1 cellular context compared by ENCODE assay signal in the genomic region with DNA sequence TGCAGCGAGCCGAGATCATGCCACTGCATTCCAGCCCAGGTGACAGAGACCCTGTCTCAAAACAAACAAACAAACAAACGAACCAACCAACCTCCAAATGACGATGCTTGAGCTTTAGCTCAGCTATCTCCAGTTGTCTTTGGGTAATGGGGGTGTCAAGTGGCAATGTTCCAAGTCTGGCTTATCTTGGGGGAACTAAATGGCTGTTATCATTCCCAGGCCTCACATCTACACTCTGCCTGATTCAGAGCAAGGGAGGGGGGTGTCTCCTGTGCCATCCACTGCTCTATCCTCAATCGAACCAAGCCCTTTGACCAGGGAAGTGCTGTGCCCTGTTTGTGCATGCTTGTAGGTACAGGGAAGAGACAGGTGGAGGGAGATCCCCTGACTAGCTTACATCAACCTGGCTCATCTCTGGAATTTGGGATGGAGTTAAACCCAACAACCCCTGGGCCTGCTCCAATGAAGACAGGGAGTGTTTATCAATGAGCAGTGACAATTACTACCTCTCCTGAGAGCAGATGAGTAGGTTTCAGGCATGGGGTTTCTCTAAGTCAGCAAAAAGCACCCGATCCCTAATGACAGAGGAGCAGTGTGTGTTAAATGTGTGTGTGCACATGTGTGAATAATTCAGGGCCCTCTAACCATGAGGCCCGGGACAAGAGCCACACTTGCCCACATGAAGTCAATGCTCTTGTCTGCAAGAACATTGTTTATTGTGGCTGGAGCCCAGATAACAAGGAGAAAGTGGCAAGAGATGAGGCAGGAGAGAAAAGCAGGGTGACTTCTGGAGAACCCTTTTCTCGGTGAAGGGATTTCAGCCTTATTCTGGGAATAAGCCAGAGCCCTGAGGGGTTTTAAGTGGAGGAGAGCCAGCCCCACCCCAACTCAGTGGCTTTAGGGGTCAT.
A peak's percentile ranks its signal among the peaks of the same experiment; 100 is the strongest.
TF ChIP-seq lines count a peak whose summit lies in the region.

No MANE protein-coding gene starts in this region.

TF ChIP-seq in K562, 482 proteins besides CTCF, POLR2A, EP300 and RAD21 (continued from another document and continues in another):
- TF ChIP-seq, protein P1, sequence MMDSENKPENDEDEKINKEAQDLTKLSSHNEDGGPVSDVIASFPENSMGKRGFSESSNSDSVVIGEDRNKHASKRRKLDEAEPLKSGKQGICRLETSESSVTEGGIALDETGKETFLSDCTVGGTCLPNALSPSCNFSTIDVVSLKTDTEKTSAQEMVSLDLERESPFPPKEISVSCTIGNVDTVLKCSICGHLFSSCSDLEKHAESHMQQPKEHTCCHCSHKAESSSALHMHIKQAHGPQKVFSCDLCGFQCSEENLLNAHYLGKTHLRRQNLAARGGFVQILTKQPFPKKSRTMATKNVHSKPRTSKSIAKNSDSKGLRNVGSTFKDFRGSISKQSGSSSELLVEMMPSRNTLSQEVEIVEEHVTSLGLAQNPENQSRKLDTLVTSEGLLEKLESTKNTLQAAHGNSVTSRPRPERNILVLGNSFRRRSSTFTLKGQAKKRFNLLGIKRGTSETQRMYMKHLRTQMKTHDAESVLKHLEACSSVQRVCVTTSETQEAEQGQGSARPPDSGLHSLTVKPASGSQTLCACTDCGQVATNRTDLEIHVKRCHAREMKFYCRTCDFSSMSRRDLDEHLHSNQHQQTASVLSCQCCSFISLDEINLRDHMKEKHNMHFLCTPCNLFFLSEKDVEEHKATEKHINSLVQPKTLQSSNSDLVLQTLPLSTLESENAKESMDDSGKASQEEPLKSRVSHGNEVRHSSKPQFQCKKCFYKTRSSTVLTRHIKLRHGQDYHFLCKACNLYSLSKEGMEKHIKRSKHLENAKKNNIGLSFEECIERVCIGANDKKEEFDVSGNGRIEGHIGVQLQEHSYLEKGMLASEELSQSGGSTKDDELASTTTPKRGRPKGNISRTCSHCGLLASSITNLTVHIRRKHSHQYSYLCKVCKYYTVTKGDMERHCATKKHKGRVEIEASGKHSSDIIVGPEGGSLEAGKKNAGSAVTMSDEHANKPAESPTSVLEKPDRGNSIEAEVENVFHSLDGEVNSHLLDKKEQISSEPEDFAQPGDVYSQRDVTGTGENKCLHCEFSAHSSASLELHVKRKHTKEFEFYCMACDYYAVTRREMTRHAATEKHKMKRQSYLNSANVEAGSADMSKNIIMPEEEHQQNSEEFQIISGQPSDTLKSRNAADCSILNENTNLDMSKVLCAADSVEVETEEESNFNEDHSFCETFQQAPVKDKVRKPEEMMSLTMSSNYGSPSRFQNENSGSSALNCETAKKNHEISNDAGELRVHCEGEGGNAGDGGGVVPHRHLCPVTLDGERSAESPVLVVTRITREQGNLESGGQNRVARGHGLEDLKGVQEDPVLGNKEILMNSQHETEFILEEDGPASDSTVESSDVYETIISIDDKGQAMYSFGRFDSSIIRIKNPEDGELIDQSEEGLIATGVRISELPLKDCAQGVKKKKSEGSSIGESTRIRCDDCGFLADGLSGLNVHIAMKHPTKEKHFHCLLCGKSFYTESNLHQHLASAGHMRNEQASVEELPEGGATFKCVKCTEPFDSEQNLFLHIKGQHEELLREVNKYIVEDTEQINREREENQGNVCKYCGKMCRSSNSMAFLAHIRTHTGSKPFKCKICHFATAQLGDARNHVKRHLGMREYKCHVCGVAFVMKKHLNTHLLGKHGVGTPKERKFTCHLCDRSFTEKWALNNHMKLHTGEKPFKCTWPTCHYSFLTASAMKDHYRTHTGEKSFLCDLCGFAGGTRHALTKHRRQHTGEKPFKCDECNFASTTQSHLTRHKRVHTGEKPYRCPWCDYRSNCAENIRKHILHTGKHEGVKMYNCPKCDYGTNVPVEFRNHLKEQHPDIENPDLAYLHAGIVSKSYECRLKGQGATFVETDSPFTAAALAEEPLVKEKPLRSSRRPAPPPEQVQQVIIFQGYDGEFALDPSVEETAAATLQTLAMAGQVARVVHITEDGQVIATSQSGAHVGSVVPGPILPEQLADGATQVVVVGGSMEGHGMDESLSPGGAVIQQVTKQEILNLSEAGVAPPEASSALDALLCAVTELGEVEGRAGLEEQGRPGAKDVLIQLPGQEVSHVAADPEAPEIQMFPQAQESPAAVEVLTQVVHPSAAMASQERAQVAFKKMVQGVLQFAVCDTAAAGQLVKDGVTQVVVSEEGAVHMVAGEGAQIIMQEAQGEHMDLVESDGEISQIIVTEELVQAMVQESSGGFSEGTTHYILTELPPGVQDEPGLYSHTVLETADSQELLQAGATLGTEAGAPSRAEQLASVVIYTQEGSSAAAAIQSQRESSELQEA (IDR thresholded peaks at IDR 0.05; ENCODE audit: low read depth) = no peak
- TF ChIP-seq, protein P2, sequence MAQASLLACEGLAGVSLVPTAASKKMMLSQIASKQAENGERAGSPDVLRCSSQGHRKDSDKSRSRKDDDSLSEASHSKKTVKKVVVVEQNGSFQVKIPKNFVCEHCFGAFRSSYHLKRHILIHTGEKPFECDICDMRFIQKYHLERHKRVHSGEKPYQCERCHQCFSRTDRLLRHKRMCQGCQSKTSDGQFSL (CRISPR knock-in tag; IDR thresholded peaks at IDR 0.05) = no peak
- TF ChIP-seq, protein P2 (tag; IDR thresholded peaks at IDR 0.05) = no peak
- TF ChIP-seq MTA2 (IDR thresholded peaks at IDR 0.05; ENCODE audit: low read depth) (peak; percentile 49; the same call in 1 of the 2 replicates), MAFF (IDR thresholded peaks at IDR 0.05; ENCODE audit: low read length) (peak; percentile 47; the same call in 1 of the 2 replicates), NCOA4 (IDR thresholded peaks at IDR 0.05; ENCODE audit: partially characterized antibody) (no peak), SUPT5H (IDR thresholded peaks at IDR 0.05) (no peak), RBM39 (optimal IDR thresholded peaks at IDR 0.05; ENCODE audit: low read depth, low read length) (no peak), ZZZ3 (IDR thresholded peaks at IDR 0.05) (no peak), FOSL1 (tag; conservative IDR thresholded peaks at IDR 0.05) (no peak; the same call in 1 of the 2 replicates), PTTG1 (tag; IDR thresholded peaks at IDR 0.05; ENCODE audit: low read depth) (no peak), OTX1 (CRISPR knock-in tag; IDR thresholded peaks at IDR 0.05) (no peak), EGR1 (conservative IDR thresholded peaks at IDR 0.05) (peak; percentile 28; the same call in 1 of the 2 replicates), ZBTB1 (CRISPR knock-in tag; IDR thresholded peaks at IDR 0.05; ENCODE audit: borderline replicate concordance, low read depth) (no peak), ZNF384 (IDR thresholded peaks at IDR 0.05; ENCODE audit: low read depth, low read length) (no peak), BRD9 (IDR thresholded peaks at IDR 0.05; ENCODE audit: low read depth, partially characterized antibody) (peak; percentile 20), THRAP3 (IDR thresholded peaks at IDR 0.05; ENCODE audit: borderline replicate concordance) (no peak), SMARCE1 (IDR thresholded peaks at IDR 0.05) (0 out of 2 replicates have a peak, but pooled peaks have one; percentile 34), MYBL2 (IDR thresholded peaks at IDR 0.05; ENCODE audit: low read depth) (no peak), MYBL2 (CRISPR knock-in tag; IDR thresholded peaks at IDR 0.05; ENCODE audit: borderline replicate concordance) (no peak), NCOA1 (IDR thresholded peaks at IDR 0.05; ENCODE audit: low read depth) (no peak)
- TF ChIP-seq, protein P3, sequence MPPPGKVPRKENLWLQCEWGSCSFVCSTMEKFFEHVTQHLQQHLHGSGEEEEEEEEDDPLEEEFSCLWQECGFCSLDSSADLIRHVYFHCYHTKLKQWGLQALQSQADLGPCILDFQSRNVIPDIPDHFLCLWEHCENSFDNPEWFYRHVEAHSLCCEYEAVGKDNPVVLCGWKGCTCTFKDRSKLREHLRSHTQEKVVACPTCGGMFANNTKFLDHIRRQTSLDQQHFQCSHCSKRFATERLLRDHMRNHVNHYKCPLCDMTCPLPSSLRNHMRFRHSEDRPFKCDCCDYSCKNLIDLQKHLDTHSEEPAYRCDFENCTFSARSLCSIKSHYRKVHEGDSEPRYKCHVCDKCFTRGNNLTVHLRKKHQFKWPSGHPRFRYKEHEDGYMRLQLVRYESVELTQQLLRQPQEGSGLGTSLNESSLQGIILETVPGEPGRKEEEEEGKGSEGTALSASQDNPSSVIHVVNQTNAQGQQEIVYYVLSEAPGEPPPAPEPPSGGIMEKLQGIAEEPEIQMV (tag; conservative IDR thresholded peaks at IDR 0.05; ENCODE audit: low read depth) = 0 out of 2 replicates have a peak, but pooled peaks have one; percentile 27
- TF ChIP-seq, protein P4, sequence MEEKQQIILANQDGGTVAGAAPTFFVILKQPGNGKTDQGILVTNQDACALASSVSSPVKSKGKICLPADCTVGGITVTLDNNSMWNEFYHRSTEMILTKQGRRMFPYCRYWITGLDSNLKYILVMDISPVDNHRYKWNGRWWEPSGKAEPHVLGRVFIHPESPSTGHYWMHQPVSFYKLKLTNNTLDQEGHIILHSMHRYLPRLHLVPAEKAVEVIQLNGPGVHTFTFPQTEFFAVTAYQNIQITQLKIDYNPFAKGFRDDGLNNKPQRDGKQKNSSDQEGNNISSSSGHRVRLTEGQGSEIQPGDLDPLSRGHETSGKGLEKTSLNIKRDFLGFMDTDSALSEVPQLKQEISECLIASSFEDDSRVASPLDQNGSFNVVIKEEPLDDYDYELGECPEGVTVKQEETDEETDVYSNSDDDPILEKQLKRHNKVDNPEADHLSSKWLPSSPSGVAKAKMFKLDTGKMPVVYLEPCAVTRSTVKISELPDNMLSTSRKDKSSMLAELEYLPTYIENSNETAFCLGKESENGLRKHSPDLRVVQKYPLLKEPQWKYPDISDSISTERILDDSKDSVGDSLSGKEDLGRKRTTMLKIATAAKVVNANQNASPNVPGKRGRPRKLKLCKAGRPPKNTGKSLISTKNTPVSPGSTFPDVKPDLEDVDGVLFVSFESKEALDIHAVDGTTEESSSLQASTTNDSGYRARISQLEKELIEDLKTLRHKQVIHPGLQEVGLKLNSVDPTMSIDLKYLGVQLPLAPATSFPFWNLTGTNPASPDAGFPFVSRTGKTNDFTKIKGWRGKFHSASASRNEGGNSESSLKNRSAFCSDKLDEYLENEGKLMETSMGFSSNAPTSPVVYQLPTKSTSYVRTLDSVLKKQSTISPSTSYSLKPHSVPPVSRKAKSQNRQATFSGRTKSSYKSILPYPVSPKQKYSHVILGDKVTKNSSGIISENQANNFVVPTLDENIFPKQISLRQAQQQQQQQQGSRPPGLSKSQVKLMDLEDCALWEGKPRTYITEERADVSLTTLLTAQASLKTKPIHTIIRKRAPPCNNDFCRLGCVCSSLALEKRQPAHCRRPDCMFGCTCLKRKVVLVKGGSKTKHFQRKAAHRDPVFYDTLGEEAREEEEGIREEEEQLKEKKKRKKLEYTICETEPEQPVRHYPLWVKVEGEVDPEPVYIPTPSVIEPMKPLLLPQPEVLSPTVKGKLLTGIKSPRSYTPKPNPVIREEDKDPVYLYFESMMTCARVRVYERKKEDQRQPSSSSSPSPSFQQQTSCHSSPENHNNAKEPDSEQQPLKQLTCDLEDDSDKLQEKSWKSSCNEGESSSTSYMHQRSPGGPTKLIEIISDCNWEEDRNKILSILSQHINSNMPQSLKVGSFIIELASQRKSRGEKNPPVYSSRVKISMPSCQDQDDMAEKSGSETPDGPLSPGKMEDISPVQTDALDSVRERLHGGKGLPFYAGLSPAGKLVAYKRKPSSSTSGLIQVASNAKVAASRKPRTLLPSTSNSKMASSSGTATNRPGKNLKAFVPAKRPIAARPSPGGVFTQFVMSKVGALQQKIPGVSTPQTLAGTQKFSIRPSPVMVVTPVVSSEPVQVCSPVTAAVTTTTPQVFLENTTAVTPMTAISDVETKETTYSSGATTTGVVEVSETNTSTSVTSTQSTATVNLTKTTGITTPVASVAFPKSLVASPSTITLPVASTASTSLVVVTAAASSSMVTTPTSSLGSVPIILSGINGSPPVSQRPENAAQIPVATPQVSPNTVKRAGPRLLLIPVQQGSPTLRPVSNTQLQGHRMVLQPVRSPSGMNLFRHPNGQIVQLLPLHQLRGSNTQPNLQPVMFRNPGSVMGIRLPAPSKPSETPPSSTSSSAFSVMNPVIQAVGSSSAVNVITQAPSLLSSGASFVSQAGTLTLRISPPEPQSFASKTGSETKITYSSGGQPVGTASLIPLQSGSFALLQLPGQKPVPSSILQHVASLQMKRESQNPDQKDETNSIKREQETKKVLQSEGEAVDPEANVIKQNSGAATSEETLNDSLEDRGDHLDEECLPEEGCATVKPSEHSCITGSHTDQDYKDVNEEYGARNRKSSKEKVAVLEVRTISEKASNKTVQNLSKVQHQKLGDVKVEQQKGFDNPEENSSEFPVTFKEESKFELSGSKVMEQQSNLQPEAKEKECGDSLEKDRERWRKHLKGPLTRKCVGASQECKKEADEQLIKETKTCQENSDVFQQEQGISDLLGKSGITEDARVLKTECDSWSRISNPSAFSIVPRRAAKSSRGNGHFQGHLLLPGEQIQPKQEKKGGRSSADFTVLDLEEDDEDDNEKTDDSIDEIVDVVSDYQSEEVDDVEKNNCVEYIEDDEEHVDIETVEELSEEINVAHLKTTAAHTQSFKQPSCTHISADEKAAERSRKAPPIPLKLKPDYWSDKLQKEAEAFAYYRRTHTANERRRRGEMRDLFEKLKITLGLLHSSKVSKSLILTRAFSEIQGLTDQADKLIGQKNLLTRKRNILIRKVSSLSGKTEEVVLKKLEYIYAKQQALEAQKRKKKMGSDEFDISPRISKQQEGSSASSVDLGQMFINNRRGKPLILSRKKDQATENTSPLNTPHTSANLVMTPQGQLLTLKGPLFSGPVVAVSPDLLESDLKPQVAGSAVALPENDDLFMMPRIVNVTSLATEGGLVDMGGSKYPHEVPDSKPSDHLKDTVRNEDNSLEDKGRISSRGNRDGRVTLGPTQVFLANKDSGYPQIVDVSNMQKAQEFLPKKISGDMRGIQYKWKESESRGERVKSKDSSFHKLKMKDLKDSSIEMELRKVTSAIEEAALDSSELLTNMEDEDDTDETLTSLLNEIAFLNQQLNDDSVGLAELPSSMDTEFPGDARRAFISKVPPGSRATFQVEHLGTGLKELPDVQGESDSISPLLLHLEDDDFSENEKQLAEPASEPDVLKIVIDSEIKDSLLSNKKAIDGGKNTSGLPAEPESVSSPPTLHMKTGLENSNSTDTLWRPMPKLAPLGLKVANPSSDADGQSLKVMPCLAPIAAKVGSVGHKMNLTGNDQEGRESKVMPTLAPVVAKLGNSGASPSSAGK (IDR thresholded peaks at IDR 0.05) = peak; percentile 75
- TF ChIP-seq, protein P5, sequence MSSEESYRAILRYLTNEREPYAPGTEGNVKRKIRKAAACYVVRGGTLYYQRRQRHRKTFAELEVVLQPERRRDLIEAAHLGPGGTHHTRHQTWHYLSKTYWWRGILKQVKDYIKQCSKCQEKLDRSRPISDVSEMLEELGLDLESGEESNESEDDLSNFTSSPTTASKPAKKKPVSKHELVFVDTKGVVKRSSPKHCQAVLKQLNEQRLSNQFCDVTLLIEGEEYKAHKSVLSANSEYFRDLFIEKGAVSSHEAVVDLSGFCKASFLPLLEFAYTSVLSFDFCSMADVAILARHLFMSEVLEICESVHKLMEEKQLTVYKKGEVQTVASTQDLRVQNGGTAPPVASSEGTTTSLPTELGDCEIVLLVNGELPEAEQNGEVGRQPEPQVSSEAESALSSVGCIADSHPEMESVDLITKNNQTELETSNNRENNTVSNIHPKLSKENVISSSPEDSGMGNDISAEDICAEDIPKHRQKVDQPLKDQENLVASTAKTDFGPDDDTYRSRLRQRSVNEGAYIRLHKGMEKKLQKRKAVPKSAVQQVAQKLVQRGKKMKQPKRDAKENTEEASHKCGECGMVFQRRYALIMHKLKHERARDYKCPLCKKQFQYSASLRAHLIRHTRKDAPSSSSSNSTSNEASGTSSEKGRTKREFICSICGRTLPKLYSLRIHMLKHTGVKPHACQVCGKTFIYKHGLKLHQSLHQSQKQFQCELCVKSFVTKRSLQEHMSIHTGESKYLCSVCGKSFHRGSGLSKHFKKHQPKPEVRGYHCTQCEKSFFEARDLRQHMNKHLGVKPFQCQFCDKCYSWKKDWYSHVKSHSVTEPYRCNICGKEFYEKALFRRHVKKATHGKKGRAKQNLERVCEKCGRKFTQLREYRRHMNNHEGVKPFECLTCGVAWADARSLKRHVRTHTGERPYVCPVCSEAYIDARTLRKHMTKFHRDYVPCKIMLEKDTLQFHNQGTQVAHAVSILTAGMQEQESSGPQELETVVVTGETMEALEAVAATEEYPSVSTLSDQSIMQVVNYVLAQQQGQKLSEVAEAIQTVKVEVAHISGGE (CRISPR knock-in tag; IDR thresholded peaks at IDR 0.05) = no peak
